ENCODE assay signal across 11 cellular contexts in genomic region chr20:32445539-32446273, GRCh38.
DNase-seq lines count a peak whose midpoint lies in the region; ATAC-seq and FAIRE-seq lines count a peak whose summit lies in the region.
"Had no signal": no experiment of that assay in that cellular context is flagged by ENCODE, and none has a peak within 500 bp of the region (broad histone marks: within the 10 kb centered on the region; RNA-seq: fewer than 3 reads in every experiment).

No MANE protein-coding gene starts in this region.

- no peaks in the 10 kb centered on the region for H3K4me1 ChIP-seq in CD8-positive, alpha-beta memory T cell (ENCODE audit: insufficient read depth, low read length)
- H3K4me1 ChIP-seq in naive thymus-derived CD4-positive, alpha-beta T cell (ENCODE audit: control insufficient read depth in 2 of 2, insufficient read depth in 2 of 2, low read length in 2 of 2): peaks cover 0 to 5% of the 10 kb centered on the region in 2 donors

- CTCF ChIA-PET in CD8-positive, alpha-beta memory T cell (lab: Charles Lee): interaction anchor here (0.5 to 1.0 kb wide), 2 partner anchors 20 to 39 kb away, joined by 3 to 4 read pairs; no protein-coding TSS in a partner anchor
- CTCF ChIA-PET in naive thymus-derived CD4-positive, alpha-beta T cell (lab: Charles Lee): interaction anchor here (1.9 kb wide), 1 partner anchor 10 kb away, joined by 4 read pairs; no protein-coding TSS in a partner anchor

- ATAC-seq in naive thymus-derived CD4-positive, alpha-beta T cell: peak; percentile 44
- ATAC-seq in GM18498 (IDR thresholded peaks at IDR 0.05; ENCODE audit: unreplicated experiment): no peak
- ATAC-seq in HG03342 (IDR thresholded peaks at IDR 0.05; ENCODE audit: unreplicated experiment): no peak

- H3K4me1 Mint-ChIP-seq in CD8-positive, alpha-beta memory T cell: peaks cover 10 to 39% (median 27%) of the 10 kb centered on the region in 3 donors
- H3K4me1 Mint-ChIP-seq in naive thymus-derived CD4-positive, alpha-beta T cell: peaks cover 12 to 51% (median 36%) of the 10 kb centered on the region in 7 donors

- no peak for FAIRE-seq in GM19239 (lab: Jason Lieb, UNC)

- peaks cover 0 to 84% (median 9%) of the 10 kb centered on the region in 3 donors for H3K36me3 Mint-ChIP-seq in CD8-positive, alpha-beta memory T cell
- H3K36me3 Mint-ChIP-seq in naive thymus-derived CD4-positive, alpha-beta T cell: peaks cover 4 to 25% (median 8%) of the 10 kb centered on the region in 5 donors

- DNase-seq in CD8-positive, alpha-beta memory T cell: no peak
- DNase-seq in KBM-7 (peak; percentile 53), astrocyte of the hippocampus (ENCODE audit: low read depth, low spot score) (peak; percentile 25), amniotic stem cell (lab: John Stamatoyannopoulos, UW) (no peak), GM19239 (ENCODE audit: insufficient read length, low spot score) (no peak)
- DNase-seq in naive thymus-derived CD4-positive, alpha-beta T cell: no peak
- DNase-seq: effector memory CD4-positive, alpha-beta T cell; lower lobe of right lung; NCI-H1694 had no signal

- POLR2A ChIA-PET in CD8-positive, alpha-beta memory T cell (lab: Charles Lee): no interaction called here
- POLR2A ChIA-PET in naive thymus-derived CD4-positive, alpha-beta T cell (lab: Charles Lee): no interaction called here

- H3K4me3 Mint-ChIP-seq in CD8-positive, alpha-beta memory T cell: no peak overlapping the region
- H3K4me3 Mint-ChIP-seq in naive thymus-derived CD4-positive, alpha-beta T cell: peak overlapping the region in 3 of 10 donors; percentile 4 to 32 (median 29)

- H3K27ac Mint-ChIP-seq in CD8-positive, alpha-beta memory T cell: peak overlapping the region; percentile 9 to 95 (median 69)
- H3K27ac Mint-ChIP-seq in naive thymus-derived CD4-positive, alpha-beta T cell: peak overlapping the region; percentile 62 to 93 (median 84)

- no peaks in the 10 kb centered on the region for H3K9me3 Mint-ChIP-seq in CD8-positive, alpha-beta memory T cell
- peaks cover 0 to 3% (median 0%) of the 10 kb centered on the region in 11 donors for H3K9me3 Mint-ChIP-seq in naive thymus-derived CD4-positive, alpha-beta T cell

- peaks cover 25% of the 10 kb centered on the region for H3K36me3 ChIP-seq in CD8-positive, alpha-beta memory T cell (ENCODE audit: insufficient read depth, low read length)
- peaks cover 5 to 79% (median 15%) of the 10 kb centered on the region in 3 experiments for H3K36me3 ChIP-seq in naive thymus-derived CD4-positive, alpha-beta T cell (ENCODE audit: control insufficient read depth in 2 of 3, insufficient read depth in 3 of 3, low read length in 3 of 3)

- H3K27me3 ChIP-seq in CD8-positive, alpha-beta memory T cell (ENCODE audit: insufficient read depth, low read length, poor library complexity, severe bottlenecking): no peaks in the 10 kb centered on the region
- no peaks in the 10 kb centered on the region for H3K27me3 ChIP-seq in naive thymus-derived CD4-positive, alpha-beta T cell (ENCODE audit: control insufficient read depth in 2 of 2, insufficient read depth in 2 of 2, low read length in 2 of 2)

- no peaks in the 10 kb centered on the region for H3K27me3 Mint-ChIP-seq in CD8-positive, alpha-beta memory T cell
- H3K27me3 Mint-ChIP-seq in naive thymus-derived CD4-positive, alpha-beta T cell: no peaks in the 10 kb centered on the region

- in situ Hi-C loops in KBM-7 (cut with MboI; ENCODE audit: low pct_unique_long_range_greater_than_20kb, low sequenced_read_pairs): no loop called here

- intact Hi-C loops in naive thymus-derived CD4-positive, alpha-beta T cell (cut with micrococcal nuclease): no loop called here

- H3K9me3 ChIP-seq in CD8-positive, alpha-beta memory T cell (ENCODE audit: low read length): no peaks in the 10 kb centered on the region
- H3K9me3 ChIP-seq in naive thymus-derived CD4-positive, alpha-beta T cell (ENCODE audit: control insufficient read depth in 2 of 3, low read length in 3 of 3): no peaks in the 10 kb centered on the region
- H3K9me3 ChIP-seq: lower lobe of right lung had no signal

- no peak overlapping the region for H3K4me3 ChIP-seq in CD8-positive, alpha-beta memory T cell (ENCODE audit: low read length)
- H3K4me3 ChIP-seq in naive thymus-derived CD4-positive, alpha-beta T cell (ENCODE audit: low read length): no peak overlapping the region
- H3K4me3 ChIP-seq: lower lobe of right lung had no signal

- no peak overlapping the region for H3K27ac ChIP-seq in CD8-positive, alpha-beta memory T cell (ENCODE audit: low read depth, low read length)
- peak overlapping the region; percentile 30 for H3K27ac ChIP-seq in naive thymus-derived CD4-positive, alpha-beta T cell (ENCODE audit: low read depth, low read length)
- H3K27ac ChIP-seq: lower lobe of right lung had no signal

Comparison
In these comparisons a context has a peak if more than half of its experiments do, and no peak if none do; other contexts are left out.
1. DNase-seq: peak in KBM-7 (single experiment) and astrocyte of the hippocampus (single experiment); none in CD8-positive, alpha-beta memory T cell (0 of 5), naive thymus-derived CD4-positive, alpha-beta T cell (0 of 9), amniotic stem cell (single experiment) and GM19239 (single experiment).